1 cellular context compared by ENCODE assay signal in the genomic region with DNA sequence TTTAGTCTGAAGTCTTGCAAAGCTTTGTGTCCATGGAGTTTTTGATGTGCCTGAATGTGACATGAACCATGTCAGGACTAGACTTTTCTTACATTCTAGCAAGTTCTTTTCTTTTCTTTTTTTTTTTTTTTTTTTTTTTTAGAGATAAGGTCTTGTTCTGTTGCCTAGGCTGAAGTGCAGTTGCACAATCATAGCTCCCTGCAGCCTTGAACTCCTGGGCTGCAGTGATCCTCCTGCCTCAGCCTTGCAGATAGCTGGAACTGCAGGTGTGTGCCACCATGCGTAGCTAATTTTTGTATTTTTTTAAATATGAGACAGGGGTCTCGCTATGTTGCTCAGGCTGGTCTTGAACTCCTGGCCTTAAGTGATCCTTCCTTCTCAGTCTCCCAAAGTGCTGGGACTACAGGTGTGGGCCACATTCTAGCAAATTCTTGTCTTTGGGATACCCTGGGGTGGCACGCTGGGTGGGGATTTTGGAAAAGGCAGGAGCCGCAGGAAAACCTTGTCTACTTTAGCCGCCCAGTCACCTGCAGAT.
A peak's percentile ranks its signal among the peaks of the same experiment; 100 is the strongest.
TF ChIP-seq lines count a peak whose summit lies in the region.

No MANE protein-coding gene starts in this region.

TF ChIP-seq in liver, 16 proteins besides CTCF, POLR2A, EP300 and RAD21 (continued from another document):
- TF ChIP-seq, protein P1, sequence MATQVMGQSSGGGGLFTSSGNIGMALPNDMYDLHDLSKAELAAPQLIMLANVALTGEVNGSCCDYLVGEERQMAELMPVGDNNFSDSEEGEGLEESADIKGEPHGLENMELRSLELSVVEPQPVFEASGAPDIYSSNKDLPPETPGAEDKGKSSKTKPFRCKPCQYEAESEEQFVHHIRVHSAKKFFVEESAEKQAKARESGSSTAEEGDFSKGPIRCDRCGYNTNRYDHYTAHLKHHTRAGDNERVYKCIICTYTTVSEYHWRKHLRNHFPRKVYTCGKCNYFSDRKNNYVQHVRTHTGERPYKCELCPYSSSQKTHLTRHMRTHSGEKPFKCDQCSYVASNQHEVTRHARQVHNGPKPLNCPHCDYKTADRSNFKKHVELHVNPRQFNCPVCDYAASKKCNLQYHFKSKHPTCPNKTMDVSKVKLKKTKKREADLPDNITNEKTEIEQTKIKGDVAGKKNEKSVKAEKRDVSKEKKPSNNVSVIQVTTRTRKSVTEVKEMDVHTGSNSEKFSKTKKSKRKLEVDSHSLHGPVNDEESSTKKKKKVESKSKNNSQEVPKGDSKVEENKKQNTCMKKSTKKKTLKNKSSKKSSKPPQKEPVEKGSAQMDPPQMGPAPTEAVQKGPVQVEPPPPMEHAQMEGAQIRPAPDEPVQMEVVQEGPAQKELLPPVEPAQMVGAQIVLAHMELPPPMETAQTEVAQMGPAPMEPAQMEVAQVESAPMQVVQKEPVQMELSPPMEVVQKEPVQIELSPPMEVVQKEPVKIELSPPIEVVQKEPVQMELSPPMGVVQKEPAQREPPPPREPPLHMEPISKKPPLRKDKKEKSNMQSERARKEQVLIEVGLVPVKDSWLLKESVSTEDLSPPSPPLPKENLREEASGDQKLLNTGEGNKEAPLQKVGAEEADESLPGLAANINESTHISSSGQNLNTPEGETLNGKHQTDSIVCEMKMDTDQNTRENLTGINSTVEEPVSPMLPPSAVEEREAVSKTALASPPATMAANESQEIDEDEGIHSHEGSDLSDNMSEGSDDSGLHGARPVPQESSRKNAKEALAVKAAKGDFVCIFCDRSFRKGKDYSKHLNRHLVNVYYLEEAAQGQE (IDR thresholded peaks at IDR 0.05) = no peak
- peak; percentile 29 to 41 for TF ChIP-seq HNF4A (conservative IDR thresholded peaks at IDR 0.05)
